8 cellular contexts compared by ENCODE assay signal in genomic region chr2:183078467-183079334, GRCh38. TPM values are rescaled to one million over a fixed set of nuclear protein-coding genes. Genes with fewer than 3 reads are reported as not detected.
A peak's percentile ranks its signal among the peaks of the same experiment; 100 is the strongest.
DNase-seq lines count a peak whose midpoint lies in the region; ATAC-seq, FAIRE-seq and TF ChIP-seq lines count a peak whose summit lies in the region.

A gene with protein sequence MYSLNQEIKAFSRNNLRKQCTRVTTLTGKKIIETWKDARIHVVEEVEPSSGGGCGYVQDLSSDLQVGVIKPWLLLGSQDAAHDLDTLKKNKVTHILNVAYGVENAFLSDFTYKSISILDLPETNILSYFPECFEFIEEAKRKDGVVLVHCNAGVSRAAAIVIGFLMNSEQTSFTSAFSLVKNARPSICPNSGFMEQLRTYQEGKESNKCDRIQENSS (plus strand): TSS chr2:183078747. CDS start chr2:183078934, 187 bp downstream.

- TF ChIP-seq CTCF in right atrium auricular region (IDR thresholded peaks at IDR 0.05) = no peak
- TF ChIP-seq CTCF in psoas muscle (IDR thresholded peaks at IDR 0.05) = no peak

- peak; percentile 52 for TF ChIP-seq POLR2A in GM15510 (IDR thresholded peaks at IDR 0.05; ENCODE audit: borderline replicate concordance, extremely low read depth, insufficient read length)

- WGBS in psoas muscle, 3 donors = 0 to 1% (median 0%) methylated on average over 25 of the region's 25 CpGs

- H3K27me3 ChIP-seq in right atrium auricular region (no peaks in the 10 kb centered on the region), psoas muscle (ENCODE audit: insufficient read depth in 3 of 3, low read length in 2 of 3) (no peaks in the 10 kb centered on the region)

- DNase-seq in NCI-H1436 treated with DMSO at 0.1 percent for 48 hours (lab: John Stamatoyannopoulos, UW) (peak; percentile 53), T-helper 1 cell (peak; percentile 45 to 84 (median 71)), anterior cingulate cortex (lab: John Stamatoyannopoulos, UW) (peak; percentile 26 to 96 (median 82)), right atrium auricular region (ENCODE audit: low spot score) (peak; percentile 94), psoas muscle (peak; percentile 71 to 79), urothelium cell line (ENCODE audit: low spot score) (peak; percentile 96)

- FAIRE-seq in urothelium cell line (lab: Jason Lieb, UNC) = peak; percentile 68

- H3K4me3 ChIP-seq in right atrium auricular region = peak within 1 kb of the TSS; percentile 61 to 66
- peak within 1 kb of the TSS; percentile 70 for H3K4me3 ChIP-seq in psoas muscle

- intact Hi-C loops in psoas muscle (cut with DNase I) = loop anchor here in 1 of 2 donors (5.0 kb wide), 1 partner anchor 41 kb away; the partner anchor contains the start of gene NCKAP1

- peaks cover 0 to 10% of the 10 kb centered on the region in 2 donors for H3K4me1 ChIP-seq in right atrium auricular region
- peaks cover 7% of the 10 kb centered on the region for H3K4me1 ChIP-seq in psoas muscle

- ATAC-seq in HG02852 (IDR thresholded peaks at IDR 0.05; ENCODE audit: unreplicated experiment) (peak; percentile 93), psoas muscle (peak; percentile 94 to 98 (median 96))

- H3K36me3 ChIP-seq in right atrium auricular region = no peaks in the 10 kb centered on the region
- no peaks in the 10 kb centered on the region for H3K36me3 ChIP-seq in psoas muscle (ENCODE audit: insufficient read depth in 1 of 2, low read depth in 1 of 2)

- peak within 1 kb of the TSS; percentile 85 to 90 for H3K27ac ChIP-seq in right atrium auricular region
- peak within 1 kb of the TSS; percentile 80 for H3K27ac ChIP-seq in psoas muscle

- no peaks in the 10 kb centered on the region for H3K9me3 ChIP-seq in right atrium auricular region
- no peaks in the 10 kb centered on the region for H3K9me3 ChIP-seq in psoas muscle

RNA-seq across cellular contexts. Expression of the gene that starts here (rescaled TPM):
- total RNA-seq in right atrium auricular region = 10 to 100 TPM in 1 of 2 donors, 1 to 10 TPM in 1; 5.5 to 15.3 TPM
- 1 to 10 TPM; 1.2 to 3.9 (median 2.3) TPM for total RNA-seq in psoas muscle
- polyA plus RNA-seq in psoas muscle = 1 to 10 TPM in 1 of 3 donors, under 1 TPM in 2; 0.65 to 3.9 (median 0.66) TPM

Comparison
In these comparisons a context has a peak if more than half of its experiments do, and no peak if none do; other contexts are left out.
1. Peak in every context shown above with its lines: DNase-seq, ATAC-seq, H3K4me3 ChIP-seq and H3K27ac ChIP-seq.